25 cellular contexts compared by ENCODE assay signal in genomic region chr5:73045623-73046022, GRCh38.
DNase-seq lines count a peak whose midpoint lies in the region; ATAC-seq, FAIRE-seq and TF ChIP-seq lines count a peak whose summit lies in the region.
"Had no signal": no experiment of that assay in that cellular context is flagged by ENCODE, and none has a peak within 500 bp of the region (broad histone marks: within the 10 kb centered on the region; RNA-seq: fewer than 3 reads in every experiment).

No MANE protein-coding gene starts in this region.

- no peak overlapping the region for H3K9ac ChIP-seq in astrocyte (ENCODE audit: low read length)
- H3K9ac ChIP-seq: BLaER1 had no signal

- H3K9me3 ChIP-seq in astrocyte (ENCODE audit: insufficient read depth, low read depth, low read length) (no peaks in the 10 kb centered on the region), pancreas (no peaks in the 10 kb centered on the region)
- H3K9me3 ChIP-seq: BE2C had no signal

- TF ChIP-seq CTCF in astrocyte (IDR thresholded peaks at IDR 0.05; ENCODE audit: insufficient read depth, low read depth, low read length): no peak
- TF ChIP-seq CTCF in pancreas (IDR thresholded peaks at IDR 0.05): no peak

- H2AFZ ChIP-seq in astrocyte (ENCODE audit: low read depth, low read length): no peak overlapping the region

- no peak overlapping the region for H3K4me2 ChIP-seq in astrocyte (ENCODE audit: low read length)
- H3K4me2 ChIP-seq: BLaER1 had no signal

- no peak for DNase-seq in astrocyte (ENCODE audit: low read depth)
- DNase-seq in pancreas: no peak
- DNase-seq in CD1c-positive myeloid dendritic cell (ENCODE audit: extremely low spot score): no peak
- DNase-seq in NCI-H146 (lab: John Stamatoyannopoulos, UW): no peak
- DNase-seq: ACHN; BE2C; C1 segment of cervical spinal cord; CD4-positive, alpha-beta T cell; CD8-positive, alpha-beta T cell; DMS 273 treated with DMSO at 0.1 percent for 48 hours; DMS153; DMS53; DMS79; DND-41; EL; GDM1 had no signal

- H3K36me3 Mint-ChIP-seq in astrocyte (ENCODE audit: low read depth, unreplicated experiment): peaks cover 1% of the 10 kb centered on the region
- H3K36me3 Mint-ChIP-seq: CD8-positive, alpha-beta T cell had no signal

- ATAC-seq in pancreas (no peak), GM21526 (IDR thresholded peaks at IDR 0.05; ENCODE audit: low FRiP score, unreplicated experiment) (no peak)
- ATAC-seq: CD8-positive, alpha-beta T cell; GM12878 had no signal

- no peaks in the 10 kb centered on the region for H3K9me3 Mint-ChIP-seq in astrocyte (ENCODE audit: unreplicated experiment)

- no peaks in the 10 kb centered on the region for H4K20me1 ChIP-seq in astrocyte (ENCODE audit: insufficient read depth, low read length)
- H4K20me1 ChIP-seq: BLaER1 had no signal

- H3K4me1 Mint-ChIP-seq in astrocyte (ENCODE audit: low read depth, unreplicated experiment): no peaks in the 10 kb centered on the region
- H3K4me1 Mint-ChIP-seq: CD14-positive monocyte had no signal

- H3K27ac ChIP-seq in astrocyte (ENCODE audit: low read depth, low read length) (no peak overlapping the region), pancreas (no peak overlapping the region)
- H3K27ac ChIP-seq: 22Rv1, BLaER1 had no signal

- H3K4me1 ChIP-seq in astrocyte (ENCODE audit: insufficient read depth, low read length) (no peaks in the 10 kb centered on the region), pancreas (no peaks in the 10 kb centered on the region)
- H3K4me1 ChIP-seq: BE2C, BLaER1 had no signal

- no peak overlapping the region for H3K27ac Mint-ChIP-seq in astrocyte (ENCODE audit: unreplicated experiment)
- H3K27ac Mint-ChIP-seq: CD14-positive monocyte; CD4-positive, alpha-beta T cell; CD8-positive, alpha-beta T cell had no signal

- 99 to 100% methylated on average over 1 of the region's 1 CpG for WGBS in pancreas, 2 donors

- no peak overlapping the region for H3K4me3 ChIP-seq in astrocyte (ENCODE audit: insufficient read depth, low read depth, low read length)
- no peak overlapping the region for H3K4me3 ChIP-seq in pancreas
- H3K4me3 ChIP-seq: BLaER1, GM12878 had no signal

- H3K27me3 ChIP-seq in astrocyte (ENCODE audit: insufficient read depth, low read length) (no peaks in the 10 kb centered on the region), pancreas (no peaks in the 10 kb centered on the region)
- H3K27me3 ChIP-seq: BLaER1 had no signal

- no peak overlapping the region for H3K4me3 Mint-ChIP-seq in astrocyte (ENCODE audit: unreplicated experiment)
- H3K4me3 Mint-ChIP-seq: CD14-positive monocyte; CD4-positive, alpha-beta T cell; CD8-positive, alpha-beta T cell had no signal

- H3K27me3 Mint-ChIP-seq in astrocyte (ENCODE audit: low read depth, unreplicated experiment): no peaks in the 10 kb centered on the region
- H3K27me3 Mint-ChIP-seq: CD4-positive, alpha-beta T cell had no signal

- no peaks in the 10 kb centered on the region for H3K79me2 ChIP-seq in astrocyte (ENCODE audit: insufficient read depth, low read length)

- FAIRE-seq in A204.1 (lab: Jason Lieb, UNC): peak; percentile 25
- peak; percentile 68 for FAIRE-seq in astrocyte (lab: Jason Lieb, UNC)
- peak; percentile 20 for FAIRE-seq in pancreas (lab: Jason Lieb, UNC)
- FAIRE-seq: GM12878, GM12892, GM18507, GM19239 had no signal

- H3K36me3 ChIP-seq in astrocyte (ENCODE audit: insufficient read depth, low read length) (peaks cover 3% of the 10 kb centered on the region), pancreas (peaks cover 0 to 7% (median 3%) of the 10 kb centered on the region in 3 donors)
- H3K36me3 ChIP-seq: BE2C had no signal

- intact Hi-C loops in pancreas (cut with DNase I): no loop called here
